Comparison of ENCODE assay signal across 1 cellular context in genomic region chr9:97059661-97060060, GRCh38.
TF ChIP-seq lines count a peak whose summit lies in the region.

No MANE protein-coding gene starts in this region.

TF ChIP-seq in SK-N-SH treated with all-trans-retinoic acid at 6 μM for 48 hours, 23 proteins besides CTCF, POLR2A, EP300 and RAD21 (continued from another document):
- TF ChIP-seq GLIS3 (CRISPR knock-in tag; IDR thresholded peaks at IDR 0.05) (no peak), ESRRG (CRISPR knock-in tag; IDR thresholded peaks at IDR 0.05) (no peak), TCF4 (CRISPR knock-in tag; IDR thresholded peaks at IDR 0.05; ENCODE audit: borderline replicate concordance) (no peak), CSDC2 (CRISPR knock-in tag; IDR thresholded peaks at IDR 0.05) (no peak), BACH2 (CRISPR knock-in tag; IDR thresholded peaks at IDR 0.05; ENCODE audit: borderline replicate concordance) (no peak), ZNF565 (CRISPR knock-in tag; conservative IDR thresholded peaks at IDR 0.05; ENCODE audit: low read depth) (no peak), POU6F1 (CRISPR knock-in tag; IDR thresholded peaks at IDR 0.05; ENCODE audit: borderline replicate concordance, low read depth) (no peak), ISL1 (CRISPR knock-in tag; IDR thresholded peaks at IDR 0.05) (no peak)
